ENCODE assay signal across 9 cellular contexts in genomic region chr5:152359169-152359568, GRCh38. TPM values are rescaled to one million over a fixed set of nuclear protein-coding genes. Genes with fewer than 3 reads are reported as not detected.
"Had no signal": no experiment of that assay in that cellular context is flagged by ENCODE, and none has a peak within 500 bp of the region (broad histone marks: within the 10 kb centered on the region; RNA-seq: fewer than 3 reads in every experiment).

No MANE protein-coding gene starts in this region.

- ATAC-seq: GM12878 had no signal

- DNase-seq: GDM1, GF-D8 had no signal

- H3K4me3 ChIP-seq: GM12878 had no signal

- FAIRE-seq: G401.6, GM12878, GM12891, GM12892, GM18507, GM19239 had no signal

RNA-seq across cellular contexts. Expression of gene NMUR2, which starts 45.9 kb away (rescaled TPM):
- total RNA-seq: G401 had no signal
